Comparison of ENCODE assay signal across 17 cellular contexts in the genomic region with DNA sequence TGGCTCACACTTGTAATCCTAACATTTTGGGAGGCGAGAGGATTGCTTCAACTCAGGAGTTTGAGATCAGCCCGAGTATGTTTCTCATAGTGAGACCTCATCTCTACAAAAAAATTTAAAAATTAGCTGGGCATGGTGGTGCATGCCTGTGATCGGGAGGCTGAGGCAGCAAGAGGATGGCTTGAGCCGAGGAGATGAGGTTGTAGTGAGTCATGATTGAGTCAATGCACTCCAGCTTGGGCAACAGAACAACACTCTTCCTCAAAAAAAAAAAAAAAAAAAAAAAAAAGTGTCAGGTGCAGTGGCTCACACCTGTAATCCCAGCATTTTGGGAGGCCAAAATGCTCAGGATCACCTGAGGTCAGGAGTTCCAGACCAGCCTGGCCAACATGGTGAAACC. TPM values are rescaled to one million over a fixed set of nuclear protein-coding genes. Genes with fewer than 3 reads are reported as not detected.
A peak's percentile ranks its signal among the peaks of the same experiment; 100 is the strongest.
DNase-seq lines count a peak whose midpoint lies in the region; ATAC-seq, FAIRE-seq and TF ChIP-seq lines count a peak whose summit lies in the region.
"Had no signal": no experiment of that assay in that cellular context is flagged by ENCODE, and none has a peak within 500 bp of the region (broad histone marks: within the 10 kb centered on the region; RNA-seq: fewer than 3 reads in every experiment).

No MANE protein-coding gene starts in this region.

- ATAC-seq in GM21515 (IDR thresholded peaks at IDR 0.05; ENCODE audit: unreplicated experiment), result no peak
- ATAC-seq: heart right ventricle; HepG2; naive thymus-derived CD8-positive, alpha-beta T cell; right cardiac atrium had no signal

- H3K9me3 Mint-ChIP-seq in HFFc6, result peaks cover 7% of the 10 kb centered on the region; the same call in 1 of the 2 replicates

- intact Hi-C loops in esophagus squamous epithelium (cut with DNase I), result no loop called here
- intact Hi-C loops in head of caudate nucleus (cut with DNase I), result no loop called here
- intact Hi-C loops in kidney (cut with DNase I), result no loop called here

- no peak overlapping the region for H3K4me3 Mint-ChIP-seq in HFFc6
- H3K4me3 Mint-ChIP-seq: naive thymus-derived CD8-positive, alpha-beta T cell had no signal

- no peaks in the 10 kb centered on the region for H3K27me3 ChIP-seq in esophagus squamous epithelium
- H3K27me3 ChIP-seq: adrenal gland, heart right ventricle had no signal

- no peak for TF ChIP-seq POLR2A in esophagus squamous epithelium (IDR thresholded peaks at IDR 0.05)

- peaks cover 32% of the 10 kb centered on the region for H3K4me1 Mint-ChIP-seq in HFFc6 (ENCODE audit: low read depth)

- H3K4me1 ChIP-seq in esophagus squamous epithelium (peaks cover 0 to 20% (median 6%) of the 10 kb centered on the region in 3 donors), kidney (ENCODE audit: control insufficient read depth in 1 of 2, insufficient read depth in 1 of 2, low read depth in 1 of 2, low read length in 2 of 2) (peaks cover 0 to 2% of the 10 kb centered on the region in 2 donors)

- H3K9me3 ChIP-seq in esophagus squamous epithelium (no peaks in the 10 kb centered on the region), kidney (ENCODE audit: control insufficient read depth in 1 of 2, low read length in 2 of 2) (no peaks in the 10 kb centered on the region)
- H3K9me3 ChIP-seq: adrenal gland, left ventricle myocardium inferior had no signal

- H3K4me3 ChIP-seq in fibroblast of the aortic adventitia (ENCODE audit: low read depth, low read length) (no peak overlapping the region), esophagus squamous epithelium (no peak overlapping the region), kidney (ENCODE audit: low read length in 2 of 2) (no peak overlapping the region)
- H3K4me3 ChIP-seq: adrenal gland, heart right ventricle, left ventricle myocardium inferior had no signal

- peaks cover 15% of the 10 kb centered on the region; the same call in 1 of the 2 replicates for H3K36me3 Mint-ChIP-seq in HFFc6 (ENCODE audit: low read depth)

- no peak for FAIRE-seq in kidney (lab: Jason Lieb, UNC)
- FAIRE-seq: HepG2 had no signal

- H3K9ac ChIP-seq in kidney (ENCODE audit: low read length in 2 of 2), result no peak overlapping the region

- 40 to 60% methylated on average over 4 of the region's 4 CpGs for WGBS in esophagus squamous epithelium, 2 donors

- H3K27me3 Mint-ChIP-seq in HFFc6 (ENCODE audit: insufficient read depth), result no peaks in the 10 kb centered on the region; the same call in 1 of the 2 replicates
- H3K27me3 Mint-ChIP-seq: naive thymus-derived CD8-positive, alpha-beta T cell had no signal

- DNase-seq in AG20443 (ENCODE audit: low spot score) (peak; percentile 35), HFFc6 (peak; percentile 59), SIG-M5 treated with dmso at 0.1 percent for 504 hours (lab: John Stamatoyannopoulos, UW; ENCODE audit: unreplicated experiment) (peak; percentile 20), fibroblast of the aortic adventitia (ENCODE audit: low read depth) (peak; percentile 42), esophagus squamous epithelium (lab: John Stamatoyannopoulos, UW) (no peak), head of caudate nucleus (no peak), kidney (no peak)
- DNase-seq: adrenal gland; heart right ventricle; left ventricle myocardium inferior; naive thymus-derived CD8-positive, alpha-beta T cell; NCI-H1436 treated with DMSO at 0.1 percent for 48 hours; NCI-H524 treated with DMSO at 0.1 percent for 48 hours; right cardiac atrium; SHP77 treated with DMSO at 0.1 percent for 48 hours had no signal

- TF ChIP-seq CTCF in HFFc6 (IDR thresholded peaks at IDR 0.05) (no peak), fibroblast of the aortic adventitia (IDR thresholded peaks at IDR 0.05; ENCODE audit: insufficient read depth, low read length) (no peak), esophagus squamous epithelium (IDR thresholded peaks at IDR 0.05) (no peak), kidney (IDR thresholded peaks at IDR 0.05; ENCODE audit: borderline replicate concordance, extremely low read depth, insufficient read depth) (no peak)

- H3K27ac Mint-ChIP-seq in HFFc6, result no peak overlapping the region

- H3K27ac ChIP-seq in esophagus squamous epithelium (no peak overlapping the region), kidney (ENCODE audit: low read depth in 2 of 2, low read length in 2 of 2) (no peak overlapping the region)
- H3K27ac ChIP-seq: adrenal gland, heart right ventricle, left ventricle myocardium inferior had no signal

- H3K36me3 ChIP-seq in esophagus squamous epithelium (no peaks in the 10 kb centered on the region), kidney (ENCODE audit: control insufficient read depth in 1 of 2, insufficient read depth in 2 of 2, low read length in 2 of 2) (no peaks in the 10 kb centered on the region)
- H3K36me3 ChIP-seq: adrenal gland, heart right ventricle, left ventricle myocardium inferior had no signal

RNA-seq across cellular contexts. Expression of a gene that starts 2.4 kb away (rescaled TPM):
- total RNA-seq in HFFc6 (2021; fragmentation: NEBNext Ultra II Directional; extraction: Animal tissue kit (Norgen Biotek cat#: 25700)), result 10 to 100 TPM in 5 of 6 experiments, 1 to 10 TPM in 1; 6.5 to 20.0 (median 18.0) TPM
- total RNA-seq in fibroblast of the aortic adventitia (ENCODE audit: low replicate concordance) (2.8 and 33.8 TPM in 2 replicates), esophagus squamous epithelium (10 to 100 TPM in 2 of 4 donors, 1 to 10 TPM in 2; 2.4 to 18.6 (median 12.4) TPM), kidney (5.7 TPM)
- polyA plus RNA-seq in kidney (ENCODE audit: insufficient read depth, low read depth, low replicate concordance), result 10.9 TPM
- total RNA-seq: HepG2 had no signal
- polyA plus RNA-seq: HepG2 had no signal

Comparison
In these comparisons a context has a peak if more than half of its experiments do, and no peak if none do; other contexts are left out.
1. DNase-seq: peak in AG20443 (single experiment), HFFc6 (single experiment), SIG-M5 treated with dmso at 0.1 percent for 504 hours (single experiment) and fibroblast of the aortic adventitia (single experiment); none in esophagus squamous epithelium (single experiment), head of caudate nucleus (0 of 42) and kidney (single experiment).